11 cellular contexts compared by ENCODE assay signal in the genomic region with DNA sequence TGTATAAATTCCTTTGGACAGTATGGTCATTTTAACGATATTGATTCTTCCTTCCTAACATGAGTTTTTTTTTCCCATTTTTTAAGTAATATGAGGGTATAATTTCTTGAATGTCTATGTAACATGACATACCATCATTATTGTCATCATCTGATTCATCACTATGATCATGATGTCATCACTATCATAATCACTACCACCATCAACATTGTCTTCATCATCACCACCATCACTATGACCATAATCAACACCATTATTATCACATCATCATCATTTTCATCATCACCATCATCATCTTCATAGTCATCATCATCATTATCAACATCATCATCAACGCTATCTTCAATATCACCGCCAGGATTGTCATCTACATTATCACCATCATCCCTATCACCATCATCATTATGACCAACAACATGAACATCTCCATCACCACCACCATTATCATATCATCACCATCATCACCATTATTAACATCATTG.
"Had no signal": no experiment of that assay in that cellular context is flagged by ENCODE, and none has a peak within 500 bp of the region (broad histone marks: within the 10 kb centered on the region; RNA-seq: fewer than 3 reads in every experiment).

No MANE protein-coding gene starts in this region.

- ATAC-seq: GM23338, HCT116 had no signal

- DNase-seq: GM23248, GOT3, H7, H9, HCEC 1CT, HFFc6 had no signal

- H3K27ac Mint-ChIP-seq: GM23338, H9, HFFc6 had no signal

- H3K9me3 ChIP-seq: HAP-1 had no signal

- H3K4me3 Mint-ChIP-seq: GM23338, H9, HFFc6 had no signal

- H3K4me1 ChIP-seq: HAP-1 had no signal

- H3K9ac ChIP-seq: GM23248 had no signal

- H3K4me3 ChIP-seq: GM23248, GM23338, HAP-1 had no signal

- H3K36me3 ChIP-seq: HAP-1 had no signal

- H2AFZ ChIP-seq: GM23248, GM23338 had no signal

- H3K9me3 Mint-ChIP-seq: GM23338, H9 had no signal

- H3K27ac ChIP-seq: GM23248 had no signal

- H3K4me2 ChIP-seq: GM23338 had no signal

- H3K4me1 Mint-ChIP-seq: GM23338, H9 had no signal

- FAIRE-seq: H1, H54 had no signal
